ENCODE assay signal across 8 cellular contexts in the genomic region with DNA sequence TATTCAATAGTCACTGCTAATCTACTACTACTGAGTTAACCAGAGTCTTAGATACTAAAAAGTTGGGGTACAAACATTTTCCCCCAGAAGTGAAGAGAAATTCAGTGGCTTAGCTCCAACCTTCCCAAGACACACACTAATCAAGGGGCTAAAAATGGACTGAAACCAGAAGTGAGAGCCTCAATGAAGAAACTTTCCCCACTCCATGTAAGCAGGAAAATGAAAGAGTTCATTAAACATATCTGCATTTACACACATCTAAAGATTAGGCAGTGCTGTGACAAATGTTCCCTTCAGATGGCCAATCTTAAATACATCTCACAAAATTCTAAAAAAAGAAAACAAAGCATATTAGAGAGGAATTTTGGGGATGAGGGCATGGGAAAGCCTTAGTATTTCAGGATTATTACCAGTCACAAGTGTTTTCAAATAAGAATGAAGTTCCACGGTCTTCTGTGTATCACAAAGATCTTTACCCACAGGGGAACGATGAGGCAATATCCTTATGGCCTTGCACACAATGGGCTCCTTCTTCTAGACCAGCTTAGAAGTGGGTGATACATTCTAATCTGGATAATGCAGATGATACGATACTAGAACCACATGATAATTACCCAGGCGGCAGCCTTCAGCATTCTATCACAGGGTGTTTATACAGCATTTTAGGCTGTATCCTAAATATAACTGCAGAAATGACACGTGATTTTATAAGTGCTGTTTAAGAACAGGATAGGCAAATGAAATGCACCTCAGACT. TPM values are rescaled to one million over a fixed set of nuclear protein-coding genes. Genes with fewer than 3 reads are reported as not detected.
DNase-seq lines count a peak whose midpoint lies in the region; ATAC-seq and TF ChIP-seq lines count a peak whose summit lies in the region.

No MANE protein-coding gene starts in this region.

- H3K79me2 ChIP-seq in DND-41 (ENCODE audit: insufficient read depth, low read length): peaks cover 33% of the 10 kb centered on the region

- POLR2A ChIA-PET in Panc1 (lab: Charles Lee): no interaction called here

- H3K4me1 ChIP-seq in DND-41 (ENCODE audit: insufficient read depth, low read length) (peaks cover 39% of the 10 kb centered on the region), Panc1 (ENCODE audit: control insufficient read depth, insufficient read depth, low read length) (peaks cover 13% of the 10 kb centered on the region; the same call in 1 of the 2 replicates), heart right ventricle (peaks cover 0 to 71% (median 22%) of the 10 kb centered on the region in 9 donors)

- TF ChIP-seq CTCF in DND-41 (IDR thresholded peaks at IDR 0.05; ENCODE audit: borderline replicate concordance, extremely low read depth, low read length, poor library complexity, severe bottlenecking) (no peak), Panc1 (IDR thresholded peaks at IDR 0.05) (no peak), heart right ventricle (IDR thresholded peaks at IDR 0.05) (no peak), foreskin fibroblast (IDR thresholded peaks at IDR 0.05; ENCODE audit: low read depth, low read length) (no peak)

- CTCF ChIA-PET in Panc1 (lab: Charles Lee): no interaction called here

- no peaks in the 10 kb centered on the region for H4K20me1 ChIP-seq in DND-41 (ENCODE audit: insufficient read depth, low read length)

- no peak overlapping the region for H3K9ac ChIP-seq in DND-41 (ENCODE audit: low read depth, low read length)

- in situ Hi-C loops in Panc1 (cut with HindIII; ENCODE audit: low pct_unique_long_range_greater_than_20kb, low sequenced_read_pairs): no loop called here

- no peak for DNase-seq in DND-41
- no peak for DNase-seq in Panc1 (ENCODE audit: low read depth, low spot score)
- DNase-seq in heart right ventricle: no peak
- DNase-seq in islet precursor cell: no peak
- no peak for DNase-seq in foreskin fibroblast
- DNase-seq in COLO668 (lab: John Stamatoyannopoulos, UW; ENCODE audit: unreplicated experiment): no peak
- no peak for DNase-seq in NCI-H1092 (lab: John Stamatoyannopoulos, UW)

- H3K27me3 ChIP-seq in DND-41 (ENCODE audit: insufficient read depth, low read length, poor library complexity) (no peaks in the 10 kb centered on the region), Panc1 (ENCODE audit: control insufficient read depth, insufficient read depth, low read length) (no peaks in the 10 kb centered on the region), heart right ventricle (no peaks in the 10 kb centered on the region)

- ATAC-seq in DND-41 (ENCODE audit: insufficient read depth, low read depth) (peak; percentile 59), GM21576 (IDR thresholded peaks at IDR 0.05; ENCODE audit: unreplicated experiment) (peak; percentile 29), Panc1 (peak; percentile 79), heart right ventricle (peak; percentile 17 to 88 (median 58))

- H3K27ac ChIP-seq in DND-41 (ENCODE audit: low read length) (no peak overlapping the region), Panc1 (ENCODE audit: low read length) (peak overlapping the region; percentile 76), heart right ventricle (peak overlapping the region in 7 of 10 donors; percentile 13 to 77 (median 34))

- intact Hi-C loops in Panc1 (cut with micrococcal nuclease; ENCODE audit: unreplicated experiment): no loop called here
- intact Hi-C loops in heart right ventricle (cut with DNase I): no loop called here

- WGBS in heart right ventricle, 2 donors: 15 to 27% methylated on average over 5 of the region's 5 CpGs

- no peak overlapping the region for H3K4me2 ChIP-seq in DND-41 (ENCODE audit: insufficient read depth, low read length)

- no TSS peak for BruUV-seq in Panc1 (replicated peaks; lab: Mats Ljungman, UMichigan)

- no peaks in the 10 kb centered on the region for H3K9me3 ChIP-seq in DND-41 (ENCODE audit: insufficient read depth, low read length, severe bottlenecking)
- no peaks in the 10 kb centered on the region for H3K9me3 ChIP-seq in Panc1 (ENCODE audit: control insufficient read depth, insufficient read depth, low read depth, low read length)
- H3K9me3 ChIP-seq in heart right ventricle: peaks cover 0 to 3% (median 0%) of the 10 kb centered on the region in 11 donors

- H3K36me3 ChIP-seq in DND-41 (ENCODE audit: insufficient read depth, low read length) (no peaks in the 10 kb centered on the region), Panc1 (ENCODE audit: control insufficient read depth, insufficient read depth, low read length) (no peaks in the 10 kb centered on the region), heart right ventricle (no peaks in the 10 kb centered on the region)

- H2AFZ ChIP-seq in DND-41 (ENCODE audit: low read depth, low read length): no peak overlapping the region

- no peak overlapping the region for H3K4me3 ChIP-seq in DND-41 (ENCODE audit: low read depth in 1 of 2, low read length in 2 of 2)
- H3K4me3 ChIP-seq in Panc1 (ENCODE audit: low read depth in 2 of 2, low read length in 2 of 2): peak overlapping the region in 1 of 2 experiments; percentile 21; a peak in 2 of 4 replicates
- H3K4me3 ChIP-seq in heart right ventricle: peak overlapping the region in 2 of 10 donors; percentile 4 to 5
- H3K4me3 ChIP-seq in foreskin fibroblast (ENCODE audit: low read depth in 1 of 2, low read length in 2 of 2): no peak overlapping the region

RNA-seq across cellular contexts. Expression of a gene that starts 17.1 kb away (rescaled TPM):
- total RNA-seq in Panc1 (2021; ENCODE audit: unreplicated experiment): 7.8 TPM
- polyA plus RNA-seq in Panc1 (2012; ENCODE audit: insufficient read length): 5.2 TPM
- total RNA-seq in heart right ventricle: 10 to 100 TPM in 1 of 10 donors, 1 to 10 TPM in 9; 4.2 to 20.1 (median 7.3) TPM
- 1 to 10 TPM; 1.1 to 2.3 TPM for polyA plus RNA-seq in heart right ventricle

Comparison
In these comparisons a context has a peak if more than half of its experiments do, and no peak if none do; other contexts are left out.
1. ATAC-seq: peak in every context shown above with its lines; median percentile 79 in Panc1; 59 in DND-41; 58 in heart right ventricle; 29 in GM21576.